Comparison of ENCODE assay signal across 8 cellular contexts in the genomic region with DNA sequence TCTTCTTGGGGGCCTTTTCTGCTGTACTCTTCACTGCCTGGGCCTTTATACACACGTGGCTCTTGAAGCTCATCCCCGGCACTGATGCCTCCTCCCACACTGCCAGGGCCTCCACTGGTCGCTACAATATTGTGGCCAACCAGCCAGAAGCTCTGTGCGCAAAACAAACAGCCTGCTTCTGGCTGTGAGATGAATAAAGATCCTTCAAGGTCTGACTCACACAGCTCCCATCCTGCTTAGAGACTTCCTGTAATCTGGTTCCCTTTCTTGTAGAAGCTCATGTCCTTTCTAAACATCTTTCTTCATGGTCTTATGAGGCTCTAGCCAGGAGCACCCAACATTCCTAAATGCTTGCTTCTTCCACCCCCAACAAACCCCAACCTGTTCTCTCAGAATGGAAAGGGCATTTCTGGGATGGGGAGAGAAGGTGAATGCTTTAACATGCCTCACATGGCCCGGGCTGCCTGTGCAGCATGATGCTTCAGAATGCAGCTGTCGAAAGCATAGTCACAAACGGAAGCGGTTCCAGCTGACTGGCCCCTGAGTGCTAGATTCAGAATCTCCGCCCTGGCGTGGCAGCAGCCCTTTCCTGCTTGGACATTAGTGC. TPM values are rescaled to one million over a fixed set of nuclear protein-coding genes. Genes with fewer than 3 reads are reported as not detected.
DNase-seq lines count a peak whose midpoint lies in the region; ATAC-seq and TF ChIP-seq lines count a peak whose summit lies in the region.

No MANE protein-coding gene starts in this region.

- H2AK5ac ChIP-seq in neuronal stem cell (ENCODE audit: low read depth, low read length): no peak overlapping the region

- H2BK12ac ChIP-seq in neuronal stem cell (ENCODE audit: low read length): no peak overlapping the region

- H3K14ac ChIP-seq in neuronal stem cell (ENCODE audit: low read length): no peak overlapping the region

- H2BK120ac ChIP-seq in neuronal stem cell (ENCODE audit: low read depth, low read length): no peak overlapping the region

- no peak overlapping the region for H3K4ac ChIP-seq in neuronal stem cell (ENCODE audit: low read length)

- H4K8ac ChIP-seq in neuronal stem cell (ENCODE audit: low read depth, low read length): no peak overlapping the region

- no peak overlapping the region for H3K9ac ChIP-seq in neuronal stem cell (ENCODE audit: low read depth, low read length, poor library complexity)

- no peak for TF ChIP-seq CTCF in HL-60 (IDR thresholded peaks at IDR 0.05; ENCODE audit: insufficient read depth, low read length)

- no peak overlapping the region for H3K23ac ChIP-seq in neuronal stem cell (ENCODE audit: low read depth, low read length, poor library complexity)

- no peak overlapping the region for H3K4me2 ChIP-seq in neuronal stem cell (ENCODE audit: insufficient read depth, low read length, poor library complexity, severe bottlenecking)

- no peaks in the 10 kb centered on the region for H3K9me3 ChIP-seq in neuronal stem cell (replicated peaks in 1 of 2; ENCODE audit: control insufficient read depth in 2 of 2, insufficient read depth in 1 of 2, low read depth in 1 of 2, low read length in 2 of 2)

- H3K27me3 ChIP-seq in HL-60 (ENCODE audit: insufficient read depth, poor library complexity, severe bottlenecking) (peaks cover under 1% of the 10 kb centered on the region), neuronal stem cell (ENCODE audit: control insufficient read depth in 3 of 3, insufficient read depth in 3 of 3, low read depth in 1 of 3, low read length in 3 of 3) (no peaks in the 10 kb centered on the region)

- DNase-seq in HL-60 (ENCODE audit: low read depth in 1 of 2, low spot score in 1 of 2) (peak; percentile 51 to 66), UCSD-AML1 (lab: John Stamatoyannopoulos, UW; ENCODE audit: unreplicated experiment) (peak; percentile 71), neuronal stem cell (ENCODE audit: low spot score) (no peak), HEK293T (ENCODE audit: extremely low spot score) (no peak), COR-L47 (lab: John Stamatoyannopoulos, UW) (no peak)

- WGBS in neuronal stem cell (ENCODE audit: extremely low coverage in 2 of 2, insufficient read length in 2 of 2, insufficient replicate concordance in 1 of 2), 2 donors: no CpG with 5 or more reads among the region's 10 CpGs

- TF ChIP-seq POLR2A in GM10847 (IDR thresholded peaks at IDR 0.05; ENCODE audit: extremely low read depth, insufficient read length): peak; percentile 53

- ATAC-seq in GM21390 (IDR thresholded peaks at IDR 0.05; ENCODE audit: unreplicated experiment) (peak; percentile 94), esophagus mucosa (peak; percentile 89)

- H3K36me3 ChIP-seq in neuronal stem cell (replicated peaks in 1 of 2; ENCODE audit: control insufficient read depth in 2 of 2, insufficient read depth in 2 of 2, low read length in 2 of 2): peaks cover 0 to 13% of the 10 kb centered on the region in 2 donors

- CTCF ChIA-PET in HEK293T (lab: Yijun Ruan, JAX): no interaction called here

- H3K18ac ChIP-seq in neuronal stem cell (ENCODE audit: low read length): no peak overlapping the region

- H3K4me3 ChIP-seq in HL-60 (replicated peaks; ENCODE audit: insufficient read depth, low read length) (no peak overlapping the region), neuronal stem cell (ENCODE audit: low read length in 2 of 2) (no peak overlapping the region)

- no peak overlapping the region for H4K91ac ChIP-seq in neuronal stem cell (ENCODE audit: low read depth, low read length, poor library complexity)

- no peak overlapping the region for H2BK15ac ChIP-seq in neuronal stem cell (ENCODE audit: low read length)

- H3K4me1 ChIP-seq in neuronal stem cell (ENCODE audit: control insufficient read depth in 2 of 2, insufficient read depth in 1 of 2, low read depth in 1 of 2, low read length in 2 of 2): peaks cover 20 to 35% of the 10 kb centered on the region in 2 donors

- POLR2A ChIA-PET in HEK293T (lab: Yijun Ruan, JAX): no interaction called here

- H3K79me1 ChIP-seq in neuronal stem cell (ENCODE audit: low read depth, low read length): no peaks in the 10 kb centered on the region

- no peak overlapping the region for H2BK5ac ChIP-seq in neuronal stem cell (ENCODE audit: low read length)

- H3K27ac ChIP-seq in HL-60 (replicated peaks) (no peak overlapping the region), neuronal stem cell (replicated peaks; ENCODE audit: low read length) (peak overlapping the region; percentile 11)

- H2AFZ ChIP-seq in neuronal stem cell (ENCODE audit: low read length): peak overlapping the region; percentile 79

TF ChIP-seq in HEK293T, 16 proteins besides CTCF, POLR2A, EP300 and RAD21:
- TF ChIP-seq TARDBP (IDR thresholded peaks at IDR 0.05) (no peak), FOXM1 (IDR thresholded peaks at IDR 0.05; ENCODE audit: borderline replicate concordance) (no peak), SP1 (IDR thresholded peaks at IDR 0.05) (no peak), ZNF384 (IDR thresholded peaks at IDR 0.05) (no peak), LEF1 (IDR thresholded peaks at IDR 0.05; ENCODE audit: borderline replicate concordance) (no peak), ARNT (IDR thresholded peaks at IDR 0.05) (no peak)
TF ChIP-seq in HEK293T: peak in this region for 0.

RNA-seq across cellular contexts. Expression of a gene that starts 24.6 kb away (rescaled TPM):
- 20.0 TPM for total RNA-seq in esophagus mucosa
- polyA plus RNA-seq in neuronal stem cell (2013, experiment 1 of 2): 7.6 TPM
- 7.4 TPM for polyA plus RNA-seq in neuronal stem cell (2013, experiment 2 of 2)

Comparison
In these comparisons a context has a peak if more than half of its experiments do, and no peak if none do; other contexts are left out.
1. DNase-seq: peak in HL-60 (2 of 2) and UCSD-AML1 (single experiment); none in neuronal stem cell (single experiment), HEK293T (single experiment) and COR-L47 (single experiment).